ENCODE assay signal across 1 cellular context in the genomic region with DNA sequence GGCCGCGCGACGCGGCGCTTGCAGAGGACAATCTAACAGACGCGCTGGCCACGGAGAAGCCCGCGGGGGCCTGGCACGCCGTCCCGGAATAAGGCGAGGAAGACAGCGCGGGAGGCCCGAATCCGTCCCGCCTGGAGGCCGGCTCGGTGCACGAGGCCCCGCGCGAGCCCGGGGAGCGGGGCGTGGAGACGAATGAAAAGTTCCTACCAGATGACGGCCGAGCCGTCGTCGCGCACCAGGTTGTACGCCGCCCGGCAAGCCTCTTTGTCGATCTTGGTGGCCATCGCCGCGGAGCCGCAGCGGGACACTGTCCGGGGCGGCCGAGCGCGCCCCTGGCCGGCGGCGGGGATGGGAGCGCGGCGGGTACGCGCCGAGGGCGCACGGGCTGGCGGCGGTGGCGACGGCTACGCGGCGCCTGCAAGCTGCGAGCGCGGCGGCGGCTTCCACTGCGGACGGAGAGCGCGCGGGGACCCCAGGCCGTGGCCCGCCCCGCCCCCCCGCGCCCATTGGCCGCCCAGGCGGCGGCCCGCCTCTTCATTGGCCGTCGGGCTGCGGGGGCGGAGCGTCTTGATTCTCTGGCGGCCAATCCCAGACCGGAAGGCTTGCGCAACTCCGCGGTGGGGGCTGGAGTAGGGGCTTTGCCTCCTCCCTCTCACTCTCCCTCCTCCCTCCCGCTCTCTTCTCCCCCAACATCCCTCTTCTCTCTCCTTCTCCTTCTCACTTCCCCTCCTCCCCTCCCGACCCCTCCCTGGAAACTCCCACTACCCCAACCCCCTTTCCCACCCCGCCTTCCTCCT.
A peak's percentile ranks its signal among the peaks of the same experiment; 100 is the strongest.
TF ChIP-seq lines count a peak whose summit lies in the region.

Gene COTL1, minus strand, starts transcription at position 448 of the 797 bp plus-strand sequence. Its CDS starts 164 bp downstream, at position 284.

TF ChIP-seq in HepG2, 621 proteins besides CTCF, POLR2A, EP300 and RAD21 (continued from another document and continues in another):
- TF ChIP-seq ZNF205 (CRISPR knock-in tag; IDR thresholded peaks at IDR 0.05) (no peak), PAX8 (CRISPR knock-in tag; IDR thresholded peaks at IDR 0.05; ENCODE audit: borderline replicate concordance) (no peak), NFAT5 (CRISPR knock-in tag; IDR thresholded peaks at IDR 0.05) (no peak), REXO4 (CRISPR knock-in tag; IDR thresholded peaks at IDR 0.05; ENCODE audit: borderline replicate concordance) (peak; percentile 55; the same call in 1 of the 2 replicates), FOXA1 (IDR thresholded peaks at IDR 0.05) (no peak), FOXA1 (CRISPR knock-in tag; IDR thresholded peaks at IDR 0.05) (no peak), HDAC6 (IDR thresholded peaks at IDR 0.05; ENCODE audit: low read depth, low read length) (no peak), HOXA3 (CRISPR knock-in tag; IDR thresholded peaks at IDR 0.05) (peak; percentile 69), FOSL1 (CRISPR knock-in tag; IDR thresholded peaks at IDR 0.05; ENCODE audit: borderline replicate concordance) (no peak), HNRNPH1 (optimal IDR thresholded peaks at IDR 0.05; ENCODE audit: low read depth, low read length) (no peak), ARNT (IDR thresholded peaks at IDR 0.05) (no peak), NCOA2 (CRISPR knock-in tag; IDR thresholded peaks at IDR 0.05) (peak; percentile 7; the same call in 1 of the 2 replicates), TEAD3 (CRISPR knock-in tag; optimal IDR thresholded peaks at IDR 0.05; ENCODE audit: borderline replicate concordance) (no peak), ZFP36L2 (CRISPR knock-in tag; IDR thresholded peaks at IDR 0.05) (no peak), ZNF773 (CRISPR knock-in tag; IDR thresholded peaks at IDR 0.05; ENCODE audit: borderline replicate concordance) (peak; percentile 75; the same call in 1 of the 2 replicates), REL (CRISPR knock-in tag; conservative IDR thresholded peaks at IDR 0.05) (no peak), HIVEP1 (CRISPR knock-in tag; IDR thresholded peaks at IDR 0.05) (no peak; the same call in 1 of the 2 replicates), NR3C1 (CRISPR knock-in tag; IDR thresholded peaks at IDR 0.05) (no peak), ATRX (CRISPR knock-in tag; IDR thresholded peaks at IDR 0.05; ENCODE audit: borderline replicate concordance) (no peak), ZNF709 (CRISPR knock-in tag; IDR thresholded peaks at IDR 0.05) (no peak), ESRRA (CRISPR knock-in tag; IDR thresholded peaks at IDR 0.05; ENCODE audit: low read depth) (no peak), SSRP1 (CRISPR knock-in tag; IDR thresholded peaks at IDR 0.05) (no peak), AGO2 (optimal IDR thresholded peaks at IDR 0.05; ENCODE audit: low read depth, low read length) (peak; percentile 25), EZH2 (conservative IDR thresholded peaks at IDR 0.05; ENCODE audit: low read depth, low read length) (no peak), ZNF569 (CRISPR knock-in tag; IDR thresholded peaks at IDR 0.05; ENCODE audit: borderline replicate concordance) (no peak), HNRNPK (IDR thresholded peaks at IDR 0.05; ENCODE audit: low read depth, low read length, poor library complexity, severe bottlenecking) (peak; percentile 91), ZMAT5 (CRISPR knock-in tag; IDR thresholded peaks at IDR 0.05; ENCODE audit: borderline replicate concordance, low read depth) (no peak), ZNF546 (CRISPR knock-in tag; conservative IDR thresholded peaks at IDR 0.05) (no peak; the same call in 1 of the 2 replicates), MLLT10 (CRISPR knock-in tag; IDR thresholded peaks at IDR 0.05) (no peak), POLR2G (IDR thresholded peaks at IDR 0.05; ENCODE audit: low read depth, low read length) (no peak), SOX13 (IDR thresholded peaks at IDR 0.05) (no peak), SOX13 (CRISPR knock-in tag; conservative IDR thresholded peaks at IDR 0.05 in 1 of 2, IDR thresholded peaks at IDR 0.05 in 1 of 2) (no peak), TGIF2 (CRISPR knock-in tag; IDR thresholded peaks at IDR 0.05) (no peak), TCF7 (IDR thresholded peaks at IDR 0.05; ENCODE audit: low read depth) (no peak), ZNF20 (CRISPR knock-in tag; IDR thresholded peaks at IDR 0.05) (no peak), FOXM1 (CRISPR knock-in tag; IDR thresholded peaks at IDR 0.05) (0 out of 2 replicates have a peak, but pooled peaks have one; percentile 74), NFIC (IDR thresholded peaks at IDR 0.05; ENCODE audit: low read length) (no peak), SRF (IDR thresholded peaks at IDR 0.05; ENCODE audit: low read depth, low read length) (no peak), ZMYM2 (CRISPR knock-in tag; IDR thresholded peaks at IDR 0.05) (no peak), CENPX (CRISPR knock-in tag; IDR thresholded peaks at IDR 0.05) (no peak), ZNF777 (CRISPR knock-in tag; IDR thresholded peaks at IDR 0.05) (peak; percentile 93), ZNF749 (CRISPR knock-in tag; IDR thresholded peaks at IDR 0.05; ENCODE audit: borderline replicate concordance) (no peak), POLR2AphosphoS2 (IDR thresholded peaks at IDR 0.05; ENCODE audit: low read depth, low read length) (no peak), MAFK (conservative IDR thresholded peaks at IDR 0.05 in 1 of 2, IDR thresholded peaks at IDR 0.05 in 1 of 2; ENCODE audit: low read length in 2 of 2) (no peak), KLF13 (CRISPR knock-in tag; IDR thresholded peaks at IDR 0.05) (no peak), RXRA (CRISPR knock-in tag; IDR thresholded peaks at IDR 0.05) (no peak), SUZ12 (IDR thresholded peaks at IDR 0.05; ENCODE audit: low read depth, low read length) (no peak)
- TF ChIP-seq, protein P1, sequence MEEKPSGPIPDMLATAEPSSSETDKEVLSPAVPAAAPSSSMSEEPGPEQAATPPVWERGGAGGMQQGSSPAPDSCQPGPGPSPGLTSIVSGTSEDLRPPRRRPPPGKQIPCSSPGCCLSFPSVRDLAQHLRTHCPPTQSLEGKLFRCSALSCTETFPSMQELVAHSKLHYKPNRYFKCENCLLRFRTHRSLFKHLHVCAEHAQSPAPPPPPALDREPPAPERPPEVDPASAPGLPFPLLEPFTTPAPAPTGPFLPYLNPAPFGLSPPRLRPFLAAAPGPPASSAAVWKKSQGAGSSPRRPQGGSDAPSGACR (CRISPR knock-in tag; IDR thresholded peaks at IDR 0.05), result peak; percentile 41; the same call in 1 of the 2 replicates
- TF ChIP-seq, protein P2, sequence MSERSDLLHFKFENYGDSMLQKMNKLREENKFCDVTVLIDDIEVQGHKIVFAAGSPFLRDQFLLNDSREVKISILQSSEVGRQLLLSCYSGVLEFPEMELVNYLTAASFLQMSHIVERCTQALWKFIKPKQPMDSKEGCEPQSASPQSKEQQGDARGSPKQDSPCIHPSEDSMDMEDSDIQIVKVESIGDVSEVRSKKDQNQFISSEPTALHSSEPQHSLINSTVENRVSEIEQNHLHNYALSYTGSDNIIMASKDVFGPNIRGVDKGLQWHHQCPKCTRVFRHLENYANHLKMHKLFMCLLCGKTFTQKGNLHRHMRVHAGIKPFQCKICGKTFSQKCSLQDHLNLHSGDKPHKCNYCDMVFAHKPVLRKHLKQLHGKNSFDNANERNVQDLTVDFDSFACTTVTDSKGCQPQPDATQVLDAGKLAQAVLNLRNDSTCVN (CRISPR knock-in tag; IDR thresholded peaks at IDR 0.05; ENCODE audit: borderline replicate concordance), result no peak
- TF ChIP-seq, protein P3, sequence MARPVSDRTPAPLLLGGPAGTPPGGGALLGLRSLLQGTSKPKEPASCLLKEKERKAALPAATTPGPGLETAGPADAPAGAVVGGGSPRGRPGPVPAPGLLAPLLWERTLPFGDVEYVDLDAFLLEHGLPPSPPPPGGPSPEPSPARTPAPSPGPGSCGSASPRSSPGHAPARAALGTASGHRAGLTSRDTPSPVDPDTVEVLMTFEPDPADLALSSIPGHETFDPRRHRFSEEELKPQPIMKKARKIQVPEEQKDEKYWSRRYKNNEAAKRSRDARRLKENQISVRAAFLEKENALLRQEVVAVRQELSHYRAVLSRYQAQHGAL (CRISPR knock-in tag; IDR thresholded peaks at IDR 0.05; ENCODE audit: not compliant biosample characterization), result no peak
- TF ChIP-seq, protein P4, sequence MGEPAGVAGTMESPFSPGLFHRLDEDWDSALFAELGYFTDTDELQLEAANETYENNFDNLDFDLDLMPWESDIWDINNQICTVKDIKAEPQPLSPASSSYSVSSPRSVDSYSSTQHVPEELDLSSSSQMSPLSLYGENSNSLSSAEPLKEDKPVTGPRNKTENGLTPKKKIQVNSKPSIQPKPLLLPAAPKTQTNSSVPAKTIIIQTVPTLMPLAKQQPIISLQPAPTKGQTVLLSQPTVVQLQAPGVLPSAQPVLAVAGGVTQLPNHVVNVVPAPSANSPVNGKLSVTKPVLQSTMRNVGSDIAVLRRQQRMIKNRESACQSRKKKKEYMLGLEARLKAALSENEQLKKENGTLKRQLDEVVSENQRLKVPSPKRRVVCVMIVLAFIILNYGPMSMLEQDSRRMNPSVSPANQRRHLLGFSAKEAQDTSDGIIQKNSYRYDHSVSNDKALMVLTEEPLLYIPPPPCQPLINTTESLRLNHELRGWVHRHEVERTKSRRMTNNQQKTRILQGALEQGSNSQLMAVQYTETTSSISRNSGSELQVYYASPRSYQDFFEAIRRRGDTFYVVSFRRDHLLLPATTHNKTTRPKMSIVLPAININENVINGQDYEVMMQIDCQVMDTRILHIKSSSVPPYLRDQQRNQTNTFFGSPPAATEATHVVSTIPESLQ (CRISPR knock-in tag; conservative IDR thresholded peaks at IDR 0.05), result no peak
- TF ChIP-seq, protein P5, sequence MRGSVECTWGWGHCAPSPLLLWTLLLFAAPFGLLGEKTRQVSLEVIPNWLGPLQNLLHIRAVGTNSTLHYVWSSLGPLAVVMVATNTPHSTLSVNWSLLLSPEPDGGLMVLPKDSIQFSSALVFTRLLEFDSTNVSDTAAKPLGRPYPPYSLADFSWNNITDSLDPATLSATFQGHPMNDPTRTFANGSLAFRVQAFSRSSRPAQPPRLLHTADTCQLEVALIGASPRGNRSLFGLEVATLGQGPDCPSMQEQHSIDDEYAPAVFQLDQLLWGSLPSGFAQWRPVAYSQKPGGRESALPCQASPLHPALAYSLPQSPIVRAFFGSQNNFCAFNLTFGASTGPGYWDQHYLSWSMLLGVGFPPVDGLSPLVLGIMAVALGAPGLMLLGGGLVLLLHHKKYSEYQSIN (CRISPR knock-in tag; IDR thresholded peaks at IDR 0.05; ENCODE audit: borderline replicate concordance), result no peak
- TF ChIP-seq, protein P6, sequence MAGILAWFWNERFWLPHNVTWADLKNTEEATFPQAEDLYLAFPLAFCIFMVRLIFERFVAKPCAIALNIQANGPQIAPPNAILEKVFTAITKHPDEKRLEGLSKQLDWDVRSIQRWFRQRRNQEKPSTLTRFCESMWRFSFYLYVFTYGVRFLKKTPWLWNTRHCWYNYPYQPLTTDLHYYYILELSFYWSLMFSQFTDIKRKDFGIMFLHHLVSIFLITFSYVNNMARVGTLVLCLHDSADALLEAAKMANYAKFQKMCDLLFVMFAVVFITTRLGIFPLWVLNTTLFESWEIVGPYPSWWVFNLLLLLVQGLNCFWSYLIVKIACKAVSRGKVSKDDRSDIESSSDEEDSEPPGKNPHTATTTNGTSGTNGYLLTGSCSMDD (CRISPR knock-in tag; IDR thresholded peaks at IDR 0.05), result no peak
